1 cellular context compared by ENCODE assay signal in the genomic region with DNA sequence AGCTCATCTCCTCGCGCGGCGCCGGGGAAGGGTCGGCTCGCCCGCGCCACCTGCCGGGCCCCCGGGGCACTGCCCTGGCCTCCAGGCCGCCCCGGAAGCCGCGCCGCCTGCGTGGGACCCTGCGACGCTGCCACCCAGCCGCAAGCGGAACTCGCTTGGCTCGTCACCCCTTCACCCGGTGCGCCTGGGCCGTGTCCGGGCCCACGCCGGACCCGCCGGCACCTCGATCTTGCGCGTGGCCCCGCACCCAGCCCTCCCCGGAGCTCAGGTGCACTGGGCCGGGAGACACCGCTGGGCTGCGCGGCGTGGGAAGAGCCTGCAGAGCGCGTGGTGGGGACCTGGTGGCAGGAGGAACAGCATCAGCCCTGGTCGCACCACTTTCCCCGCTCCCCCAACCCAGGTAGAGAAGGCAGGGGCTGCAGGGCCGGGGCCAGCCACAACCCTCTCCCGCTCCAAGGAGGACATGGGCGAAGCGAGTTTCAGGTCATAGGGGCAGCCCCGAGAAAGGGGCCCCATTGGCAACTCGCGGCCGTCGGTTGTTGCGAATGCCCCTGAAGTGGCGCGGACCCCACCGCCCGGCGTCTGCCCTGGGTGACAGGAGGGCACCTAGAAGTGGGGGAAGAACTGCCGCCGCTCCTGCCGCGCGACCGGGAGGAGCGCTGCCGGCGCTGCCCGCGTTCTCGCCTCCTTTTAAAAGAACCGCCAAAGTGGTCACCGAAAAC.
TF ChIP-seq lines count a peak whose summit lies in the region.

No MANE protein-coding gene starts in this region.

TF ChIP-seq in SK-N-SH, 30 proteins besides CTCF, POLR2A, EP300 and RAD21 (continued from another document):
- TF ChIP-seq CHD2 (IDR thresholded peaks at IDR 0.05; ENCODE audit: low read length, partially characterized antibody) (peak; percentile 76), FOSL2 (IDR thresholded peaks at IDR 0.05; ENCODE audit: borderline replicate concordance, low read depth) (no peak), EZH2phosphoT487 (IDR thresholded peaks at IDR 0.05; ENCODE audit: borderline replicate concordance, low read depth) (no peak), SMC3 (IDR thresholded peaks at IDR 0.05; ENCODE audit: low read depth, low read length) (peak; percentile 43; the same call in 1 of the 2 replicates), RCOR1 (IDR thresholded peaks at IDR 0.05; ENCODE audit: low read length) (no peak), TAF1 (IDR thresholded peaks at IDR 0.05; ENCODE audit: borderline replicate concordance, low read depth, low read length) (no peak; the same call in 1 of the 2 replicates), MXI1 (IDR thresholded peaks at IDR 0.05; ENCODE audit: low read depth, low read length) (peak; percentile 24), MEF2A (IDR thresholded peaks at IDR 0.05; ENCODE audit: borderline replicate concordance, low read depth) (no peak), RXRA (IDR thresholded peaks at IDR 0.05; ENCODE audit: borderline replicate concordance, low read depth) (no peak), ELF1 (IDR thresholded peaks at IDR 0.05) (no peak; the same call in 1 of the 2 replicates), RFX5 (IDR thresholded peaks at IDR 0.05; ENCODE audit: low read length) (no peak; the same call in 1 of the 2 replicates), SIN3A (IDR thresholded peaks at IDR 0.05; ENCODE audit: borderline replicate concordance, low read depth, low read length) (peak; percentile 83; the same call in 1 of the 2 replicates), TCF12 (IDR thresholded peaks at IDR 0.05) (no peak), NRF1 (IDR thresholded peaks at IDR 0.05; ENCODE audit: low read depth, low read length) (no peak), NFIC (IDR thresholded peaks at IDR 0.05; ENCODE audit: borderline replicate concordance) (no peak), FOXJ3 (CRISPR knock-in tag; IDR thresholded peaks at IDR 0.05) (no peak), JUND (IDR thresholded peaks at IDR 0.05) (no peak), TEAD4 (IDR thresholded peaks at IDR 0.05; ENCODE audit: borderline replicate concordance, insufficient read depth) (no peak)
- TF ChIP-seq, protein P1, sequence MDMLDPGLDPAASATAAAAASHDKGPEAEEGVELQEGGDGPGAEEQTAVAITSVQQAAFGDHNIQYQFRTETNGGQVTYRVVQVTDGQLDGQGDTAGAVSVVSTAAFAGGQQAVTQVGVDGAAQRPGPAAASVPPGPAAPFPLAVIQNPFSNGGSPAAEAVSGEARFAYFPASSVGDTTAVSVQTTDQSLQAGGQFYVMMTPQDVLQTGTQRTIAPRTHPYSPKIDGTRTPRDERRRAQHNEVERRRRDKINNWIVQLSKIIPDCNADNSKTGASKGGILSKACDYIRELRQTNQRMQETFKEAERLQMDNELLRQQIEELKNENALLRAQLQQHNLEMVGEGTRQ (IDR thresholded peaks at IDR 0.05; ENCODE audit: borderline replicate concordance, low read depth, low read length), result no peak
- TF ChIP-seq, protein P2, sequence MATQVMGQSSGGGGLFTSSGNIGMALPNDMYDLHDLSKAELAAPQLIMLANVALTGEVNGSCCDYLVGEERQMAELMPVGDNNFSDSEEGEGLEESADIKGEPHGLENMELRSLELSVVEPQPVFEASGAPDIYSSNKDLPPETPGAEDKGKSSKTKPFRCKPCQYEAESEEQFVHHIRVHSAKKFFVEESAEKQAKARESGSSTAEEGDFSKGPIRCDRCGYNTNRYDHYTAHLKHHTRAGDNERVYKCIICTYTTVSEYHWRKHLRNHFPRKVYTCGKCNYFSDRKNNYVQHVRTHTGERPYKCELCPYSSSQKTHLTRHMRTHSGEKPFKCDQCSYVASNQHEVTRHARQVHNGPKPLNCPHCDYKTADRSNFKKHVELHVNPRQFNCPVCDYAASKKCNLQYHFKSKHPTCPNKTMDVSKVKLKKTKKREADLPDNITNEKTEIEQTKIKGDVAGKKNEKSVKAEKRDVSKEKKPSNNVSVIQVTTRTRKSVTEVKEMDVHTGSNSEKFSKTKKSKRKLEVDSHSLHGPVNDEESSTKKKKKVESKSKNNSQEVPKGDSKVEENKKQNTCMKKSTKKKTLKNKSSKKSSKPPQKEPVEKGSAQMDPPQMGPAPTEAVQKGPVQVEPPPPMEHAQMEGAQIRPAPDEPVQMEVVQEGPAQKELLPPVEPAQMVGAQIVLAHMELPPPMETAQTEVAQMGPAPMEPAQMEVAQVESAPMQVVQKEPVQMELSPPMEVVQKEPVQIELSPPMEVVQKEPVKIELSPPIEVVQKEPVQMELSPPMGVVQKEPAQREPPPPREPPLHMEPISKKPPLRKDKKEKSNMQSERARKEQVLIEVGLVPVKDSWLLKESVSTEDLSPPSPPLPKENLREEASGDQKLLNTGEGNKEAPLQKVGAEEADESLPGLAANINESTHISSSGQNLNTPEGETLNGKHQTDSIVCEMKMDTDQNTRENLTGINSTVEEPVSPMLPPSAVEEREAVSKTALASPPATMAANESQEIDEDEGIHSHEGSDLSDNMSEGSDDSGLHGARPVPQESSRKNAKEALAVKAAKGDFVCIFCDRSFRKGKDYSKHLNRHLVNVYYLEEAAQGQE (IDR thresholded peaks at IDR 0.05; ENCODE audit: low read depth, low read length), result 0 out of 2 replicates have a peak, but pooled peaks have one; percentile 30
- TF ChIP-seq, protein P3, sequence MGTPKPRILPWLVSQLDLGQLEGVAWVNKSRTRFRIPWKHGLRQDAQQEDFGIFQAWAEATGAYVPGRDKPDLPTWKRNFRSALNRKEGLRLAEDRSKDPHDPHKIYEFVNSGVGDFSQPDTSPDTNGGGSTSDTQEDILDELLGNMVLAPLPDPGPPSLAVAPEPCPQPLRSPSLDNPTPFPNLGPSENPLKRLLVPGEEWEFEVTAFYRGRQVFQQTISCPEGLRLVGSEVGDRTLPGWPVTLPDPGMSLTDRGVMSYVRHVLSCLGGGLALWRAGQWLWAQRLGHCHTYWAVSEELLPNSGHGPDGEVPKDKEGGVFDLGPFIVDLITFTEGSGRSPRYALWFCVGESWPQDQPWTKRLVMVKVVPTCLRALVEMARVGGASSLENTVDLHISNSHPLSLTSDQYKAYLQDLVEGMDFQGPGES (IDR thresholded peaks at IDR 0.05; ENCODE audit: low read depth, low read length), result no peak
- TF ChIP-seq, protein P4, sequence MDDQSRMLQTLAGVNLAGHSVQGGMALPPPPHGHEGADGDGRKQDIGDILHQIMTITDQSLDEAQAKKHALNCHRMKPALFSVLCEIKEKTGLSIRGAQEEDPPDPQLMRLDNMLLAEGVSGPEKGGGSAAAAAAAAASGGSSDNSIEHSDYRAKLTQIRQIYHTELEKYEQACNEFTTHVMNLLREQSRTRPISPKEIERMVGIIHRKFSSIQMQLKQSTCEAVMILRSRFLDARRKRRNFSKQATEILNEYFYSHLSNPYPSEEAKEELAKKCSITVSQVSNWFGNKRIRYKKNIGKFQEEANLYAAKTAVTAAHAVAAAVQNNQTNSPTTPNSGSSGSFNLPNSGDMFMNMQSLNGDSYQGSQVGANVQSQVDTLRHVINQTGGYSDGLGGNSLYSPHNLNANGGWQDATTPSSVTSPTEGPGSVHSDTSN (IDR thresholded peaks at IDR 0.05), result peak; percentile 32; the same call in 1 of the 2 replicates
- TF ChIP-seq, protein P5, sequence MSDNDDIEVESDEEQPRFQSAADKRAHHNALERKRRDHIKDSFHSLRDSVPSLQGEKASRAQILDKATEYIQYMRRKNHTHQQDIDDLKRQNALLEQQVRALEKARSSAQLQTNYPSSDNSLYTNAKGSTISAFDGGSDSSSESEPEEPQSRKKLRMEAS (IDR thresholded peaks at IDR 0.05; ENCODE audit: low read depth), result peak; percentile 51; the same call in 1 of the 2 replicates
